9 cellular contexts compared by ENCODE assay signal in genomic region chr6:26223213-26223612, GRCh38.
DNase-seq lines count a peak whose midpoint lies in the region; ATAC-seq and TF ChIP-seq lines count a peak whose summit lies in the region.
"Had no signal": no experiment of that assay in that cellular context is flagged by ENCODE, and none has a peak within 500 bp of the region (broad histone marks: within the 10 kb centered on the region; RNA-seq: fewer than 3 reads in every experiment).

No MANE protein-coding gene starts in this region.

- peak overlapping the region; percentile 90 to 93 for H3K27ac ChIP-seq in liver (ENCODE audit: low read depth in 1 of 2, low read length in 2 of 2)
- H3K27ac ChIP-seq: SK-N-MC had no signal

- H3K27me3 Mint-ChIP-seq in activated CD8-positive, alpha-beta T cell treated with anti-CD3 and anti-CD28 coated beads, Interleukin-2, amount 10 ng/mL, durations not matched to agents 7 days and 5 days (ENCODE audit: low read depth): no peaks in the 10 kb centered on the region

- peaks cover 0 to 16% (median 3%) of the 10 kb centered on the region in 4 donors for H3K4me1 ChIP-seq in liver (ENCODE audit: control insufficient read depth in 4 of 4, insufficient read depth in 4 of 4, low read length in 3 of 4)

- peak overlapping the region; percentile 44 to 87 (median 83) for H3K4me3 ChIP-seq in liver (ENCODE audit: low read depth in 1 of 3, low read length in 3 of 3)

- no peaks in the 10 kb centered on the region for H3K36me3 ChIP-seq in liver (ENCODE audit: control insufficient read depth in 4 of 4, insufficient read depth in 3 of 4, low read depth in 1 of 4, low read length in 3 of 4)

- TF ChIP-seq CTCF in liver (IDR thresholded peaks at IDR 0.05; ENCODE audit: low read depth, low read length, missing input control): no peak

- H3K9ac ChIP-seq in liver (ENCODE audit: low read depth in 1 of 2, low read length in 2 of 2): peak overlapping the region; percentile 31 to 88

- POLR2A ChIA-PET in activated CD8-positive, alpha-beta T cell treated with anti-CD3 and anti-CD28 coated beads, Interleukin-2, amount 10 ng/mL, durations not matched to agents 7 days and 5 days (lab: Charles Lee): interaction anchor here (1.0 to 27.2 kb wide), 16 partner anchors 7 to 1670 kb away, joined by 3 to 2224 read pairs (median 13); a partner anchor contains a TSS
- POLR2A ChIA-PET in HEK293T (lab: Yijun Ruan, JAX): interaction anchor here (0.6 to 4.1 kb wide), 16 partner anchors 8 to 1670 kb away, joined by 3 to 42 read pairs (median 7); a partner anchor contains a TSS

- H3K4me3 Mint-ChIP-seq in activated CD8-positive, alpha-beta T cell treated with anti-CD3 and anti-CD28 coated beads, Interleukin-2, amount 10 ng/mL, durations not matched to agents 7 days and 5 days: no peak overlapping the region

- CTCF ChIA-PET in activated CD8-positive, alpha-beta T cell treated with anti-CD3 and anti-CD28 coated beads, Interleukin-2, amount 10 ng/mL, durations not matched to agents 7 days and 5 days (lab: Charles Lee): interaction anchor here (0.9 to 1.9 kb wide), 4 partner anchors 10 to 49 kb away, joined by 3 to 6 read pairs (median 6); no protein-coding TSS in a partner anchor
- CTCF ChIA-PET in HEK293T (lab: Yijun Ruan, JAX): interaction anchor here (0.5 kb wide), 1 partner anchor 64 kb away, joined by 4 read pairs; no protein-coding TSS in a partner anchor

- no peaks in the 10 kb centered on the region for H3K27me3 ChIP-seq in liver (ENCODE audit: control insufficient read depth in 4 of 4, insufficient read depth in 4 of 4, low read length in 3 of 4)

- DNase-seq in Daoy (ENCODE audit: low read depth) (peak; percentile 34), KBM-7 (no peak), HEK293T (ENCODE audit: extremely low spot score) (no peak)
- no peak for DNase-seq in activated CD8-positive, alpha-beta T cell treated with anti-CD3 and anti-CD28 coated beads, Interleukin-2, amount 10 ng/mL, durations not matched to agents 7 days and 5 days
- DNase-seq in stimulated activated CD4-positive, alpha-beta T cell treated with anti-CD3 and anti-CD28 coated beads, Interleukin-4, amount 100 ng/mL, for 24 hours: no peak

- peaks cover 7% of the 10 kb centered on the region for H3K36me3 Mint-ChIP-seq in activated CD8-positive, alpha-beta T cell treated with anti-CD3 and anti-CD28 coated beads, Interleukin-2, amount 10 ng/mL, durations not matched to agents 7 days and 5 days (ENCODE audit: low read depth)

- H3K4me1 Mint-ChIP-seq in activated CD8-positive, alpha-beta T cell treated with anti-CD3 and anti-CD28 coated beads, Interleukin-2, amount 10 ng/mL, durations not matched to agents 7 days and 5 days (ENCODE audit: low read depth): peaks cover 41% of the 10 kb centered on the region

- peaks cover 0 to 7% (median 4%) of the 10 kb centered on the region in 4 donors for H3K9me3 ChIP-seq in liver (ENCODE audit: control insufficient read depth in 4 of 4, low read length in 3 of 4)

- no peak for TF ChIP-seq RAD21 in liver (IDR thresholded peaks at IDR 0.05)

- WGBS in liver: 6% methylated on average over 7 of the region's 7 CpGs

- peak; percentile 4 for ATAC-seq in HG03196 (IDR thresholded peaks at IDR 0.05; ENCODE audit: unreplicated experiment)
- peak; percentile 20 for ATAC-seq in activated CD8-positive, alpha-beta T cell treated with anti-CD3 and anti-CD28 coated beads, Interleukin-2, amount 10 ng/mL, durations not matched to agents 7 days and 5 days
- ATAC-seq in HG03097 (IDR thresholded peaks at IDR 0.05; ENCODE audit: low FRiP score, unreplicated experiment): no peak

- in situ Hi-C loops in KBM-7 (cut with MboI; ENCODE audit: low pct_unique_long_range_greater_than_20kb, low sequenced_read_pairs): no loop called here

- no peaks in the 10 kb centered on the region for H3K9me3 Mint-ChIP-seq in activated CD8-positive, alpha-beta T cell treated with anti-CD3 and anti-CD28 coated beads, Interleukin-2, amount 10 ng/mL, durations not matched to agents 7 days and 5 days (ENCODE audit: insufficient read depth)

- no peak overlapping the region for H3K27ac Mint-ChIP-seq in activated CD8-positive, alpha-beta T cell treated with anti-CD3 and anti-CD28 coated beads, Interleukin-2, amount 10 ng/mL, durations not matched to agents 7 days and 5 days

TF ChIP-seq in liver, 16 proteins besides CTCF, POLR2A, EP300 and RAD21 (continues in another document):
- TF ChIP-seq EGR1 (IDR thresholded peaks at IDR 0.05; ENCODE audit: low read depth in 2 of 2): no peak
- TF ChIP-seq ZBTB33 (IDR thresholded peaks at IDR 0.05): no peak
- TF ChIP-seq HNF4A (conservative IDR thresholded peaks at IDR 0.05): no peak
- TF ChIP-seq GABPA (IDR thresholded peaks at IDR 0.05 in 1 of 2, conservative IDR thresholded peaks at IDR 0.05 in 1 of 2): no peak
- TF ChIP-seq FOXA2 (IDR thresholded peaks at IDR 0.05): no peak
- no peak for TF ChIP-seq MAX (IDR thresholded peaks at IDR 0.05)
- TF ChIP-seq SP1 (IDR thresholded peaks at IDR 0.05): no peak
- no peak for TF ChIP-seq ATF3 (IDR thresholded peaks at IDR 0.05)
- no peak for TF ChIP-seq RXRA (IDR thresholded peaks at IDR 0.05)
- no peak for TF ChIP-seq NR2F2 (IDR thresholded peaks at IDR 0.05)
- no peak for TF ChIP-seq HNF4G (IDR thresholded peaks at IDR 0.05)
- TF ChIP-seq YY1 (IDR thresholded peaks at IDR 0.05): no peak
- TF ChIP-seq FOXA1 (IDR thresholded peaks at IDR 0.05): no peak
- no peak for TF ChIP-seq TAF1 (conservative IDR thresholded peaks at IDR 0.05)

TF ChIP-seq in HEK293T, 16 proteins besides CTCF, POLR2A, EP300 and RAD21:
- TF ChIP-seq PKNOX1 (IDR thresholded peaks at IDR 0.05) (no peak), NFRKB (IDR thresholded peaks at IDR 0.05) (no peak), FOXA1 (IDR thresholded peaks at IDR 0.05) (no peak), FOXM1 (IDR thresholded peaks at IDR 0.05; ENCODE audit: borderline replicate concordance) (no peak), SP1 (IDR thresholded peaks at IDR 0.05) (no peak), CTBP1 (IDR thresholded peaks at IDR 0.05; ENCODE audit: borderline replicate concordance) (no peak), ARNT (IDR thresholded peaks at IDR 0.05) (no peak), L3MBTL2 (conservative IDR thresholded peaks at IDR 0.05) (no peak), SUZ12 (IDR thresholded peaks at IDR 0.05) (no peak), TARDBP (IDR thresholded peaks at IDR 0.05) (no peak), BHLHE40 (IDR thresholded peaks at IDR 0.05; ENCODE audit: borderline replicate concordance) (no peak)
